In the genomic region with DNA sequence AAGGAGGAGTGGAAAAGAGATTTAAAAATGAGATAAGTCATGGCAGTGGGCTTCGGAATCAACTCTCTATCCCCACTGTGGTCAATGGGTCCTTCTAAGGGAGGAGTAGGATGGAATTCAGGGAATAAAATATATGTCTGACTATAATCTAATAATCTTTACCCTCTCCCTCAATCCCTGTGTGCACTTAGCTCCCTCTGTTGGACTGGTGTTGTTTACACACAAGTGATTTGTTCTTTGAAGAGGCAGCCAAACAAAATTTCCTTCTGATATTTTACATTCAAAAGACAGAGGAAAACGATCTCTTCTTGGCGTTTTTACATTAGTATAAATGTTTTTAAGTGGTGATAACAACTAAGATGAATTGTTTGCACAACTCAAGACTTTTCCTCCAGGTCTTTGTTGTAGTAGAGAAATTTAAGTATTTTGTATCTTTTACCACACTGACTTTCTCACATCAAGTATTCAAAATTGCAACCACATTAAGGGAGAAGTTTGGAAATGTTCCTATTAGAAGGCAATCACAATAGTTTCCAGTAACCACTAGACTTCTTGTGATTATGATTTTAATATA, we compare ENCODE assay signal across 8 cellular contexts.
DNase-seq lines count a peak whose midpoint lies in the region; ATAC-seq and TF ChIP-seq lines count a peak whose summit lies in the region.

No MANE protein-coding gene starts in this region.

- no peaks in the 10 kb centered on the region for H3K4me1 ChIP-seq in HAP-1
- no peaks in the 10 kb centered on the region for H3K4me1 ChIP-seq in RWPE2 (ENCODE audit: insufficient read depth, poor library complexity, severe bottlenecking)

- no peak overlapping the region for H3K27ac Mint-ChIP-seq in glutamatergic neuron (ENCODE audit: unreplicated experiment)
- H3K27ac Mint-ChIP-seq in naive thymus-derived CD8-positive, alpha-beta T cell = no peak overlapping the region

- H3K36me3 Mint-ChIP-seq in glutamatergic neuron (ENCODE audit: unreplicated experiment) = peaks cover 11% of the 10 kb centered on the region
- H3K36me3 Mint-ChIP-seq in naive thymus-derived CD8-positive, alpha-beta T cell = no peaks in the 10 kb centered on the region

- H3K9me3 Mint-ChIP-seq in glutamatergic neuron (ENCODE audit: unreplicated experiment) = peaks cover 1% of the 10 kb centered on the region
- H3K9me3 Mint-ChIP-seq in naive thymus-derived CD8-positive, alpha-beta T cell = peaks cover 0 to 17% (median 3%) of the 10 kb centered on the region in 9 donors

- in situ Hi-C loops in HAP-1 (cut with MboI; ENCODE audit: low sequenced_read_pairs) = no loop called here

- H3K36me3 ChIP-seq in HAP-1 (replicated peaks) (no peaks in the 10 kb centered on the region), RWPE2 (ENCODE audit: low read depth) (no peaks in the 10 kb centered on the region)

- H3K4me3 ChIP-seq in HAP-1 (no peak overlapping the region), RWPE2 (ENCODE audit: severe bottlenecking) (no peak overlapping the region)

- H3K4me3 Mint-ChIP-seq in glutamatergic neuron (ENCODE audit: unreplicated experiment) = no peak overlapping the region
- H3K4me3 Mint-ChIP-seq in naive thymus-derived CD8-positive, alpha-beta T cell = no peak overlapping the region

- H3K9me3 ChIP-seq in HAP-1 (no peaks in the 10 kb centered on the region), RWPE2 (ENCODE audit: severe bottlenecking) (no peaks in the 10 kb centered on the region)

- DNase-seq in AG08396 (ENCODE audit: low spot score) (peak; percentile 30), HAP-1 (ENCODE audit: low spot score in 2 of 2) (peak; percentile 33 to 36), RWPE2 (ENCODE audit: low spot score) (no peak), glutamatergic neuron (no peak), NK-92 (lab: John Stamatoyannopoulos, UW; ENCODE audit: unreplicated experiment) (no peak)
- DNase-seq in naive thymus-derived CD8-positive, alpha-beta T cell = no peak

- TF ChIP-seq CTCF in RWPE2 (IDR thresholded peaks at IDR 0.05; ENCODE audit: poor library complexity, severe bottlenecking) (peak; percentile 72), glutamatergic neuron (IDR thresholded peaks at IDR 0.05; ENCODE audit: partially characterized antibody, unreplicated experiment) (peak; percentile 27)

- H3K27me3 Mint-ChIP-seq in glutamatergic neuron (ENCODE audit: unreplicated experiment) = no peaks in the 10 kb centered on the region
- H3K27me3 Mint-ChIP-seq in naive thymus-derived CD8-positive, alpha-beta T cell = peaks cover 0 to 3% (median 0%) of the 10 kb centered on the region in 5 donors

- H3K27me3 ChIP-seq in HAP-1 (ENCODE audit: low read depth) (no peaks in the 10 kb centered on the region), RWPE2 (ENCODE audit: insufficient read depth, poor library complexity, severe bottlenecking) (no peaks in the 10 kb centered on the region)

- no peaks in the 10 kb centered on the region for H3K4me1 Mint-ChIP-seq in glutamatergic neuron (ENCODE audit: low read depth, unreplicated experiment)
- no peaks in the 10 kb centered on the region for H3K4me1 Mint-ChIP-seq in naive thymus-derived CD8-positive, alpha-beta T cell

- H3K27ac ChIP-seq in RWPE2 (ENCODE audit: poor library complexity, severe bottlenecking) = no peak overlapping the region

- POLR2A ChIA-PET in naive thymus-derived CD8-positive, alpha-beta T cell (lab: Charles Lee) = no interaction called here

- ATAC-seq in RWPE2 (ENCODE audit: low read depth) = peak; percentile 57; the same call in 1 of the 3 replicates
- ATAC-seq in naive thymus-derived CD8-positive, alpha-beta T cell = no peak
- ATAC-seq in GM21360 (IDR thresholded peaks at IDR 0.05; ENCODE audit: unreplicated experiment) = no peak
- ATAC-seq in GM19452 (IDR thresholded peaks at IDR 0.05; ENCODE audit: unreplicated experiment) = no peak

Comparison
In these comparisons a context has a peak if more than half of its experiments do, and no peak if none do; other contexts are left out.
1. DNase-seq: peak in AG08396 (single experiment) and HAP-1 (2 of 2); none in RWPE2 (single experiment), glutamatergic neuron (single experiment), naive thymus-derived CD8-positive, alpha-beta T cell (0 of 10) and NK-92 (single experiment).